Comparison of ENCODE assay signal across 36 cellular contexts in genomic region chr7:55165176-55165861, GRCh38.
"Had no signal": no experiment of that assay in that cellular context is flagged by ENCODE, and none has a peak within 500 bp of the region (broad histone marks: within the 10 kb centered on the region; RNA-seq: fewer than 3 reads in every experiment).

No MANE protein-coding gene starts in this region.

- H3K27ac Mint-ChIP-seq: activated CD4-positive, alpha-beta memory T cell treated with anti-CD3 and anti-CD28 coated beads for 36 hours; activated CD4-positive, alpha-beta T cell treated with anti-CD3 and anti-CD28 coated beads for 36 hours; activated CD4-positive, alpha-beta T cell treated with anti-CD3 and anti-CD28 coated beads, Interleukin-2, amount 10 ng/mL, durations not matched to agents 24 days and 14 days; activated CD8-positive, alpha-beta memory T cell treated with anti-CD3 and anti-CD28 coated beads, Interleukin-2, amount 10 ng/mL, durations not matched to agents 7 days and 5 days; activated CD8-positive, alpha-beta T cell treated with anti-CD3 and anti-CD28 coated beads, Interleukin-2, amount 10 ng/mL, durations not matched to agents 7 days and 5 days; activated naive CD4-positive, alpha-beta T cell treated with anti-CD3 and anti-CD28 coated beads for 36 hours; activated naive CD4-positive, alpha-beta T cell treated with anti-CD3 and anti-CD28 coated beads, Interleukin-2, amount 50 U/mL, for 24 hours; activated naive CD8-positive, alpha-beta T cell treated with anti-CD3 and anti-CD28 coated beads for 36 hours; activated naive CD8-positive, alpha-beta T cell treated with anti-CD3 and anti-CD28 coated beads, Interleukin-2, amount 50 U/mL, for 24 hours; activated T-helper 1 cell treated with anti-CD3 and anti-CD28 coated beads, Interleukin-12 subunit alpha, Interleukin-12 subunit beta, Interleukin-2, Interleukin-4 antibody, amounts not matched to agents 30 ng/mL and 10 ng/mL and 1 ng/mL, durations not matched to agents 14 hours and 24 hours and 36 hours; activated T-helper 2 cell treated with anti-CD3 and anti-CD28 coated beads, Interferon-gamma antibody, Interleukin-2, Interleukin-4, amounts not matched to agents 10 μg/mL and 5 μg/mL and 100 μg/mL, durations not matched to agents 14 hours and 24 hours and 36 hours; dendritic cell treated with granulocyte-macrophage colony-stimulating factor and Interleukin-4, amounts not matched to agents 40 ng/mL and 50 ng/mL, for 4 days; endodermal cell had no signal

- H3K4me1 Mint-ChIP-seq: activated CD4-positive, alpha-beta T cell treated with anti-CD3 and anti-CD28 coated beads for 36 hours; activated CD4-positive, alpha-beta T cell treated with anti-CD3 and anti-CD28 coated beads, Interleukin-2, amount 10 ng/mL, durations not matched to agents 24 days and 14 days; activated CD8-positive, alpha-beta memory T cell treated with anti-CD3 and anti-CD28 coated beads, Interleukin-2, amount 10 ng/mL, durations not matched to agents 7 days and 5 days; activated naive CD4-positive, alpha-beta T cell treated with anti-CD3 and anti-CD28 coated beads, Interleukin-2, amount 50 U/mL, for 24 hours; activated naive CD8-positive, alpha-beta T cell treated with anti-CD3 and anti-CD28 coated beads for 36 hours; activated naive CD8-positive, alpha-beta T cell treated with anti-CD3 and anti-CD28 coated beads, Interleukin-2, amount 50 U/mL, for 24 hours; endodermal cell had no signal

- H3K9me3 Mint-ChIP-seq: activated CD4-positive, alpha-beta T cell treated with anti-CD3 and anti-CD28 coated beads, Interleukin-2, amount 10 ng/mL, durations not matched to agents 24 days and 14 days; activated naive CD4-positive, alpha-beta T cell treated with anti-CD3 and anti-CD28 coated beads, Interleukin-2, amount 50 U/mL, for 24 hours; activated T-helper 1 cell treated with anti-CD3 and anti-CD28 coated beads, Interleukin-12 subunit alpha, Interleukin-12 subunit beta, Interleukin-2, Interleukin-4 antibody, amounts not matched to agents 30 ng/mL and 10 ng/mL and 1 ng/mL, durations not matched to agents 14 hours and 24 hours and 36 hours; activated T-helper 2 cell treated with anti-CD3 and anti-CD28 coated beads, Interferon-gamma antibody, Interleukin-2, Interleukin-4, amounts not matched to agents 10 μg/mL and 5 μg/mL and 100 μg/mL, durations not matched to agents 14 hours and 24 hours and 36 hours; brain had no signal

- H3K27me3 Mint-ChIP-seq: activated CD4-positive, alpha-beta T cell treated with anti-CD3 and anti-CD28 coated beads, Interleukin-2, amount 10 ng/mL, durations not matched to agents 24 days and 14 days; activated CD8-positive, alpha-beta memory T cell treated with anti-CD3 and anti-CD28 coated beads, Interleukin-2, amount 10 ng/mL, durations not matched to agents 7 days and 5 days; activated naive CD8-positive, alpha-beta T cell treated with anti-CD3 and anti-CD28 coated beads for 36 hours; activated naive CD8-positive, alpha-beta T cell treated with anti-CD3 and anti-CD28 coated beads, Interleukin-2, amount 50 U/mL, for 24 hours; dendritic cell treated with granulocyte-macrophage colony-stimulating factor and Interleukin-4, amounts not matched to agents 40 ng/mL and 50 ng/mL, for 4 days had no signal

- H3K4me3 Mint-ChIP-seq: activated CD4-positive, alpha-beta memory T cell treated with anti-CD3 and anti-CD28 coated beads for 36 hours; activated CD4-positive, alpha-beta T cell treated with anti-CD3 and anti-CD28 coated beads for 36 hours; activated CD4-positive, alpha-beta T cell treated with anti-CD3 and anti-CD28 coated beads, Interleukin-2, amount 10 ng/mL, durations not matched to agents 24 days and 14 days; activated CD8-positive, alpha-beta memory T cell treated with anti-CD3 and anti-CD28 coated beads, Interleukin-2, amount 10 ng/mL, durations not matched to agents 7 days and 5 days; activated CD8-positive, alpha-beta T cell treated with anti-CD3 and anti-CD28 coated beads, Interleukin-2, amount 10 ng/mL, durations not matched to agents 7 days and 5 days; activated naive CD4-positive, alpha-beta T cell treated with anti-CD3 and anti-CD28 coated beads for 36 hours; activated naive CD4-positive, alpha-beta T cell treated with anti-CD3 and anti-CD28 coated beads, Interleukin-2, amount 50 U/mL, for 24 hours; activated naive CD8-positive, alpha-beta T cell treated with anti-CD3 and anti-CD28 coated beads for 36 hours; activated naive CD8-positive, alpha-beta T cell treated with anti-CD3 and anti-CD28 coated beads, Interleukin-2, amount 50 U/mL, for 24 hours; activated T-helper 1 cell treated with anti-CD3 and anti-CD28 coated beads, Interleukin-12 subunit alpha, Interleukin-12 subunit beta, Interleukin-2, Interleukin-4 antibody, amounts not matched to agents 30 ng/mL and 10 ng/mL and 1 ng/mL, durations not matched to agents 14 hours and 24 hours and 36 hours; brain; dendritic cell treated with granulocyte-macrophage colony-stimulating factor and Interleukin-4, amounts not matched to agents 40 ng/mL and 50 ng/mL, for 4 days; endodermal cell had no signal

- H3K4me3 ChIP-seq: adrenal gland, breast epithelium, cardiac muscle cell, colonic mucosa, dorsolateral prefrontal cortex, gastrocnemius medialis, heart left ventricle had no signal

- H3K4me1 ChIP-seq: adrenal gland, breast epithelium, colonic mucosa, foreskin keratinocyte, heart left ventricle had no signal

- H3K27me3 ChIP-seq: adrenal gland, breast epithelium, cardiac muscle cell, colonic mucosa, foreskin keratinocyte, gastrocnemius medialis, heart left ventricle had no signal

- H3K9me3 ChIP-seq: adrenal gland, breast epithelium, colonic mucosa, gastrocnemius medialis, heart left ventricle had no signal

- DNase-seq: activated CD4-positive, alpha-beta memory T cell treated with anti-CD3 and anti-CD28 coated beads for 36 hours; activated CD4-positive, alpha-beta T cell treated with anti-CD3 and anti-CD28 coated beads for 36 hours; activated CD4-positive, alpha-beta T cell treated with anti-CD3 and anti-CD28 coated beads, Interleukin-2, amount 10 ng/mL, durations not matched to agents 24 days and 14 days; activated CD4-positive, CD25-positive, alpha-beta regulatory T cell; activated CD4-positive, CD25-positive, alpha-beta regulatory T cell treated with anti-CD3 and anti-CD28 coated beads, Interleukin-2, amount 50 U/mL, for 72 hours; activated CD8-positive, alpha-beta memory T cell treated with anti-CD3 and anti-CD28 coated beads, Interleukin-2, amount 10 ng/mL, durations not matched to agents 7 days and 5 days; activated CD8-positive, alpha-beta memory T cell treated with anti-CD3 and anti-CD28 coated beads, Interleukin-2, amount 50 U/mL, for 4 hours; activated CD8-positive, alpha-beta T cell treated with anti-CD3 and anti-CD28 coated beads, Interleukin-2, amount 10 ng/mL, durations not matched to agents 7 days and 5 days; activated effector memory CD4-positive, alpha-beta T cell treated with anti-CD3 and anti-CD28 coated beads, Interleukin-2, amount 50 U/mL, for 16 hours; activated naive CD4-positive, alpha-beta T cell treated with anti-CD3 and anti-CD28 coated beads for 36 hours; activated naive CD8-positive, alpha-beta T cell treated with anti-CD3 and anti-CD28 coated beads for 36 hours; activated naive CD8-positive, alpha-beta T cell treated with anti-CD3 and anti-CD28 coated beads, Interleukin-2, amount 50 U/mL, for 24 hours; activated T-cell treated with anti-CD3 and anti-CD28 coated beads, Interleukin-2, amount 50 U/mL, for 1 hour; activated T-cell treated with anti-CD3 and anti-CD28 coated beads, Interleukin-2, amount 50 U/mL, for 48 hours; amygdala; aorta; central memory CD4-positive, alpha-beta T cell; cerebellar nuclear complex; colonic mucosa; dorsolateral prefrontal cortex; effector memory CD4-positive, alpha-beta T cell; endodermal cell; foreskin keratinocyte; glutamatergic neuron; heart left ventricle; T-helper 2 cell had no signal

- H3K36me3 Mint-ChIP-seq: activated CD4-positive, alpha-beta memory T cell treated with anti-CD3 and anti-CD28 coated beads for 36 hours; activated CD8-positive, alpha-beta memory T cell treated with anti-CD3 and anti-CD28 coated beads, Interleukin-2, amount 10 ng/mL, durations not matched to agents 7 days and 5 days; activated naive CD8-positive, alpha-beta T cell treated with anti-CD3 and anti-CD28 coated beads for 36 hours had no signal

- H3K36me3 ChIP-seq: cardiac muscle cell had no signal

- H3K27ac ChIP-seq: adrenal gland, breast epithelium, cardiac muscle cell, colonic mucosa, dorsolateral prefrontal cortex, foreskin keratinocyte, heart left ventricle had no signal

- ATAC-seq: activated CD4-positive, alpha-beta T cell treated with anti-CD3 and anti-CD28 coated beads for 36 hours; activated CD8-positive, alpha-beta memory T cell treated with anti-CD3 and anti-CD28 coated beads, Interleukin-2, amount 10 ng/mL, durations not matched to agents 7 days and 5 days; activated CD8-positive, alpha-beta T cell treated with anti-CD3 and anti-CD28 coated beads, Interleukin-2, amount 10 ng/mL, durations not matched to agents 7 days and 5 days; activated naive CD8-positive, alpha-beta T cell treated with anti-CD3 and anti-CD28 coated beads, Interleukin-2, amount 50 U/mL, for 24 hours; esophagus mucosa; foreskin keratinocyte; heart left ventricle had no signal
